In genomic region chr1:54945393-54945936, GRCh38 we compare ENCODE assay signal across 11 cellular contexts. TPM values are rescaled to one million over a fixed set of nuclear protein-coding genes. Genes with fewer than 3 reads are reported as not detected.
DNase-seq lines count a peak whose midpoint lies in the region; ATAC-seq and TF ChIP-seq lines count a peak whose summit lies in the region.
"Had no signal": no experiment of that assay in that cellular context is flagged by ENCODE, and none has a peak within 500 bp of the region (broad histone marks: within the 10 kb centered on the region; RNA-seq: fewer than 3 reads in every experiment).

No MANE protein-coding gene starts in this region.

- CTCF ChIA-PET in activated CD4-positive, alpha-beta T cell treated with anti-CD3 and anti-CD28 coated beads for 36 hours (lab: Charles Lee): interaction anchor here (0.6 to 9.7 kb wide), 38 partner anchors 8 to 1764 kb away, joined by 3 to 151 read pairs (median 4); partner anchors contain the start of genes BSND and DHCR24
- CTCF ChIA-PET in Panc1 (lab: Charles Lee): interaction anchor here (0.6 to 2.4 kb wide), 13 partner anchors 10 to 128 kb away, joined by 3 to 30 read pairs (median 4); partner anchors contain the start of gene BSND

- no peak overlapping the region for H3K4me3 Mint-ChIP-seq in activated CD4-positive, alpha-beta T cell treated with anti-CD3 and anti-CD28 coated beads for 36 hours
- H3K4me3 Mint-ChIP-seq: activated CD4-positive, alpha-beta T cell treated with anti-CD3 and anti-CD28 coated beads, Interleukin-2, amount 10 ng/mL, durations not matched to agents 7 days and 5 days had no signal

- peaks cover 12% of the 10 kb centered on the region for H3K4me1 Mint-ChIP-seq in activated CD4-positive, alpha-beta T cell treated with anti-CD3 and anti-CD28 coated beads for 36 hours

- H3K36me3 Mint-ChIP-seq in activated CD4-positive, alpha-beta T cell treated with anti-CD3 and anti-CD28 coated beads for 36 hours (ENCODE audit: low read depth): no peaks in the 10 kb centered on the region
- H3K36me3 Mint-ChIP-seq: naive thymus-derived CD4-positive, alpha-beta T cell had no signal

- peaks cover 5% of the 10 kb centered on the region for H3K27me3 Mint-ChIP-seq in activated CD4-positive, alpha-beta T cell treated with anti-CD3 and anti-CD28 coated beads for 36 hours

- POLR2A ChIA-PET in activated CD4-positive, alpha-beta T cell treated with anti-CD3 and anti-CD28 coated beads for 36 hours (lab: Charles Lee): interaction anchor here (0.8 to 1.0 kb wide), 2 partner anchors 77 to 153 kb away, joined by 3 read pairs; no protein-coding TSS in a partner anchor
- POLR2A ChIA-PET in Panc1 (lab: Charles Lee): interaction anchor here (0.6 kb wide), 1 partner anchor 484 kb away, joined by 4 read pairs; no protein-coding TSS in a partner anchor

- no peaks in the 10 kb centered on the region for H3K9me3 ChIP-seq in Panc1 (ENCODE audit: control insufficient read depth, insufficient read depth, low read depth, low read length)

- H3K9me3 Mint-ChIP-seq in activated CD4-positive, alpha-beta T cell treated with anti-CD3 and anti-CD28 coated beads for 36 hours (ENCODE audit: low read depth): no peaks in the 10 kb centered on the region
- H3K9me3 Mint-ChIP-seq: activated CD4-positive, alpha-beta T cell treated with anti-CD3 and anti-CD28 coated beads, Interleukin-2, amount 10 ng/mL, durations not matched to agents 7 days and 5 days; naive thymus-derived CD4-positive, alpha-beta T cell had no signal

- no peak overlapping the region for H3K27ac Mint-ChIP-seq in activated CD4-positive, alpha-beta T cell treated with anti-CD3 and anti-CD28 coated beads for 36 hours
- H3K27ac Mint-ChIP-seq: activated CD4-positive, alpha-beta T cell treated with anti-CD3 and anti-CD28 coated beads, Interleukin-2, amount 10 ng/mL, durations not matched to agents 7 days and 5 days had no signal

- no peak overlapping the region for H3K4me3 ChIP-seq in Panc1 (ENCODE audit: low read depth in 2 of 2, low read length in 2 of 2)
- H3K4me3 ChIP-seq: HAP-1 had no signal

- H3K27ac ChIP-seq in Panc1 (ENCODE audit: low read length) (no peak overlapping the region), foreskin keratinocyte (no peak overlapping the region)

- BruUV-seq in Panc1 (replicated peaks; lab: Mats Ljungman, UMichigan): no TSS peak

- DNase-seq in activated CD4-positive, alpha-beta T cell treated with anti-CD3 and anti-CD28 coated beads for 36 hours: peak; percentile 9
- no peak for DNase-seq in activated CD4-positive, alpha-beta T cell treated with anti-CD3 and anti-CD28 coated beads, Interleukin-2, amount 50 U/mL, for 4 hours
- DNase-seq in Panc1 (ENCODE audit: low read depth, low spot score): no peak
- peak in 1 of 2 donors; percentile 44 for DNase-seq in foreskin keratinocyte
- no peak for DNase-seq in sciatic nerve (ENCODE audit: low spot score)
- DNase-seq in stimulated activated CD4-positive, alpha-beta T cell treated with anti-CD3 and anti-CD28 coated beads, Interleukin-15, amount 100 ng/mL, for 24 hours: no peak
- no peak for DNase-seq in activated gamma-delta T cell (lab: John Stamatoyannopoulos, UW)
- no peak for DNase-seq in NCI-H2171 (lab: John Stamatoyannopoulos, UW)

- ATAC-seq in activated CD4-positive, alpha-beta T cell treated with anti-CD3 and anti-CD28 coated beads for 36 hours: no peak
- ATAC-seq in Panc1 (no peak), foreskin keratinocyte (peak; percentile 60), sciatic nerve (peak; percentile 21)

- TF ChIP-seq CTCF in Panc1 (IDR thresholded peaks at IDR 0.05) (peak; percentile 63), foreskin keratinocyte (conservative IDR thresholded peaks at IDR 0.05) (no peak)

- H3K36me3 ChIP-seq in Panc1 (ENCODE audit: control insufficient read depth, insufficient read depth, low read length): no peaks in the 10 kb centered on the region
- H3K36me3 ChIP-seq: HAP-1 had no signal

- H3K27me3 ChIP-seq in Panc1 (ENCODE audit: control insufficient read depth, insufficient read depth, low read length): no peaks in the 10 kb centered on the region
- no peaks in the 10 kb centered on the region for H3K27me3 ChIP-seq in foreskin keratinocyte

- H3K4me1 ChIP-seq in Panc1 (ENCODE audit: control insufficient read depth, insufficient read depth, low read length): peaks cover 5% of the 10 kb centered on the region; the same call in 1 of the 2 replicates
- peaks cover 4% of the 10 kb centered on the region for H3K4me1 ChIP-seq in foreskin keratinocyte
- H3K4me1 ChIP-seq: HAP-1 had no signal

- in situ Hi-C loops in Panc1 (cut with HindIII; ENCODE audit: low pct_unique_long_range_greater_than_20kb, low sequenced_read_pairs): no loop called here

- intact Hi-C loops in activated CD4-positive, alpha-beta T cell treated with anti-CD3 and anti-CD28 coated beads for 36 hours (cut with DNase I, micrococcal nuclease): loop anchor here (1.0 kb wide), 2 partner anchors 51 to 77 kb away; no protein-coding TSS in a partner anchor
- intact Hi-C loops in Panc1 (cut with micrococcal nuclease; ENCODE audit: unreplicated experiment) (loop anchor here (1.0 kb wide), 1 partner anchor 51 kb away; no protein-coding TSS in a partner anchor), sciatic nerve (cut with DNase I) (loop anchor here (10.0 kb wide), 1 partner anchor 49 kb away; the partner anchor contains the start of gene BSND)

RNA-seq across cellular contexts. Expression of gene TMEM61, which starts 35.0 kb away (rescaled TPM):
- not detected for total RNA-seq in activated CD4-positive, alpha-beta T cell treated with anti-CD3 and anti-CD28 coated beads for 36 hours
- total RNA-seq in Panc1 (2021; ENCODE audit: unreplicated experiment) (not detected), foreskin keratinocyte (1.4 and 1.5 TPM in 2 replicates), sciatic nerve (not detected)
- 0.21 TPM for polyA plus RNA-seq in Panc1 (2012; ENCODE audit: insufficient read length)
- polyA plus RNA-seq in foreskin keratinocyte: 1.8 and 1.9 TPM in 2 replicates
- total RNA-seq: activated CD4-positive, alpha-beta T cell treated with anti-CD3 and anti-CD28 coated beads, Interleukin-2, amount 10 ng/mL, durations not matched to agents 7 days and 5 days; naive thymus-derived CD4-positive, alpha-beta T cell had no signal
- polyA plus RNA-seq: naive thymus-derived CD4-positive, alpha-beta T cell had no signal

RNA-seq across cellular contexts. Expression of gene BSND, which starts 53.3 kb away (rescaled TPM):
- total RNA-seq in activated CD4-positive, alpha-beta T cell treated with anti-CD3 and anti-CD28 coated beads for 36 hours: not detected
- not detected for total RNA-seq in Panc1 (2021; ENCODE audit: unreplicated experiment)
- polyA plus RNA-seq in Panc1 (2012; ENCODE audit: insufficient read length): not detected
- total RNA-seq in foreskin keratinocyte: not detected in 2 replicates
- not detected in 2 replicates for polyA plus RNA-seq in foreskin keratinocyte
- not detected for total RNA-seq in sciatic nerve
- polyA plus RNA-seq: naive thymus-derived CD4-positive, alpha-beta T cell had no signal

RNA-seq across cellular contexts. Expression of gene DHCR24, which starts 58.5 kb away (rescaled TPM):
- total RNA-seq in activated CD4-positive, alpha-beta T cell treated with anti-CD3 and anti-CD28 coated beads for 36 hours: 10 to 100 TPM; 78.4 to 80.6 TPM
- total RNA-seq in Panc1 (2021; ENCODE audit: unreplicated experiment) (313 TPM), foreskin keratinocyte (257 and 310 TPM in 2 replicates), sciatic nerve (158 TPM)
- 287 TPM for polyA plus RNA-seq in Panc1 (2012; ENCODE audit: insufficient read length)
- polyA plus RNA-seq in foreskin keratinocyte: 141 and 185 TPM in 2 replicates

Comparison
In these comparisons a context has a peak if more than half of its experiments do, and no peak if none do; other contexts are left out.
1. ATAC-seq: peak in foreskin keratinocyte (single experiment) and sciatic nerve (single experiment); none in activated CD4-positive, alpha-beta T cell treated with anti-CD3 and anti-CD28 coated beads for 36 hours (single experiment) and Panc1 (single experiment).